In genomic region chr12:120928864-120929652, GRCh38 we compare ENCODE assay signal across 14 cellular contexts. TPM values are rescaled to one million over a fixed set of nuclear protein-coding genes. Genes with fewer than 3 reads are reported as not detected.
DNase-seq lines count a peak whose midpoint lies in the region; ATAC-seq, FAIRE-seq and TF ChIP-seq lines count a peak whose summit lies in the region.
"Had no signal": no experiment of that assay in that cellular context is flagged by ENCODE, and none has a peak within 500 bp of the region (broad histone marks: within the 10 kb centered on the region; RNA-seq: fewer than 3 reads in every experiment).

No MANE protein-coding gene starts in this region.

- H3K9me1 ChIP-seq in keratinocyte (ENCODE audit: control insufficient read depth, extremely low read depth, insufficient read depth, low read length) = no peaks in the 10 kb centered on the region

- H3K4me3 Mint-ChIP-seq in activated CD8-positive, alpha-beta T cell treated with anti-CD3 and anti-CD28 coated beads for 36 hours = no peak overlapping the region
- H3K4me3 Mint-ChIP-seq in stimulated activated effector memory CD8-positive, alpha-beta T cell treated with anti-CD3 and anti-CD28 coated beads, Interleukin-12 subunit alpha, Interleukin-12 subunit beta, amount 100 ng/mL, for 72 hours = no peak overlapping the region

- H3K27me3 Mint-ChIP-seq in activated CD8-positive, alpha-beta T cell treated with anti-CD3 and anti-CD28 coated beads for 36 hours = no peaks in the 10 kb centered on the region

- intact Hi-C loops in activated CD8-positive, alpha-beta T cell treated with anti-CD3 and anti-CD28 coated beads for 36 hours (cut with micrococcal nuclease) = no loop called here

- H3K4me1 ChIP-seq in keratinocyte (ENCODE audit: control insufficient read depth, extremely low read depth, insufficient read depth, low read length) = peaks cover 24% of the 10 kb centered on the region

- dilution Hi-C loops in keratinocyte (cut with MboI; ENCODE audit: extremely low pct_ligation_motif_present, low sequenced_read_pairs) = no loop called here

- no peaks in the 10 kb centered on the region for H3K36me3 Mint-ChIP-seq in activated CD8-positive, alpha-beta T cell treated with anti-CD3 and anti-CD28 coated beads for 36 hours (ENCODE audit: low read depth)
- no peaks in the 10 kb centered on the region for H3K36me3 Mint-ChIP-seq in stimulated activated effector memory CD8-positive, alpha-beta T cell treated with anti-CD3 and anti-CD28 coated beads, Interleukin-12 subunit alpha, Interleukin-12 subunit beta, amount 100 ng/mL, for 72 hours

- no peaks in the 10 kb centered on the region for H3K9me3 ChIP-seq in keratinocyte (ENCODE audit: control insufficient read depth, low read depth, low read length)

- H2AFZ ChIP-seq in keratinocyte (ENCODE audit: control insufficient read depth, low read length) = peak overlapping the region; percentile 95

- H3K4me1 Mint-ChIP-seq in activated CD8-positive, alpha-beta T cell treated with anti-CD3 and anti-CD28 coated beads for 36 hours (ENCODE audit: low read depth) = no peaks in the 10 kb centered on the region
- peaks cover 6% of the 10 kb centered on the region for H3K4me1 Mint-ChIP-seq in stimulated activated effector memory CD8-positive, alpha-beta T cell treated with anti-CD3 and anti-CD28 coated beads, Interleukin-12 subunit alpha, Interleukin-12 subunit beta, amount 100 ng/mL, for 72 hours

- peak overlapping the region; percentile 85 for H3K4me2 ChIP-seq in keratinocyte (ENCODE audit: control insufficient read depth, extremely low read depth, insufficient read depth, low read depth, low read length)

- TF ChIP-seq CTCF in activated CD8-positive, alpha-beta T cell treated with anti-CD3 and anti-CD28 coated beads for 36 hours (IDR thresholded peaks at IDR 0.05) = no peak
- TF ChIP-seq CTCF in keratinocyte (optimal IDR thresholded peaks at IDR 0.05 in 1 of 3, IDR thresholded peaks at IDR 0.05 in 1 of 3, conservative IDR thresholded peaks at IDR 0.05 in 1 of 3; ENCODE audit: extremely low read depth in 1 of 3, insufficient read depth in 2 of 3, low read length in 3 of 3) = no peak

- DNase-seq in NCI-H748 (lab: John Stamatoyannopoulos, UW; ENCODE audit: unreplicated experiment) (peak; percentile 75), NCI-H748 treated with DMSO at 0.1 percent for 48 hours (lab: John Stamatoyannopoulos, UW) (no peak), keratinocyte (ENCODE audit: low read depth, low spot score) (peak; percentile 56), NCI-H1694 treated with DMSO at 0.1 percent for 48 hours (lab: John Stamatoyannopoulos, UW) (no peak)
- DNase-seq in activated CD8-positive, alpha-beta T cell treated with anti-CD3 and anti-CD28 coated beads for 36 hours = no peak
- no peak for DNase-seq in stimulated activated effector memory CD8-positive, alpha-beta T cell treated with anti-CD3 and anti-CD28 coated beads, Interleukin-12 subunit alpha, Interleukin-12 subunit beta, amount 100 ng/mL, for 72 hours (ENCODE audit: low spot score in 2 of 2)
- DNase-seq: ACHN; NCI-H226; stimulated activated CD4-positive, alpha-beta T cell treated with anti-CD3 and anti-CD28 coated beads, Interleukin-12 subunit alpha, Interleukin-12 subunit beta, amount 100 ng/mL, for 4 hours had no signal

- H3K9me3 Mint-ChIP-seq in activated CD8-positive, alpha-beta T cell treated with anti-CD3 and anti-CD28 coated beads for 36 hours = no peaks in the 10 kb centered on the region
- H3K9me3 Mint-ChIP-seq in stimulated activated effector memory CD8-positive, alpha-beta T cell treated with anti-CD3 and anti-CD28 coated beads, Interleukin-12 subunit alpha, Interleukin-12 subunit beta, amount 100 ng/mL, for 72 hours = no peaks in the 10 kb centered on the region

- peak overlapping the region; percentile 78 for H3K27ac ChIP-seq in keratinocyte (ENCODE audit: control insufficient read depth, insufficient read depth, low read length)
- H3K27ac ChIP-seq: coronary artery, SK-N-MC had no signal

- POLR2A ChIA-PET in activated CD8-positive, alpha-beta T cell treated with anti-CD3 and anti-CD28 coated beads for 36 hours (lab: Charles Lee) = no interaction called here

- H4K20me1 ChIP-seq in keratinocyte (ENCODE audit: control insufficient read depth, extremely low read depth, insufficient read depth, low read length) = no peaks in the 10 kb centered on the region

- H3K27me3 ChIP-seq in keratinocyte (ENCODE audit: control insufficient read depth, extremely low read depth, insufficient read depth, low read length) = no peaks in the 10 kb centered on the region

- H3K4me3 ChIP-seq in keratinocyte (ENCODE audit: control insufficient read depth in 2 of 3, extremely low read depth in 1 of 3, insufficient read depth in 2 of 3, low read depth in 1 of 3, low read length in 3 of 3) = peak overlapping the region in 2 of 3 experiments; percentile 38 to 43
- H3K4me3 ChIP-seq: coronary artery, SK-N-MC had no signal

- H3K27ac Mint-ChIP-seq in activated CD8-positive, alpha-beta T cell treated with anti-CD3 and anti-CD28 coated beads for 36 hours = no peak overlapping the region
- H3K27ac Mint-ChIP-seq in stimulated activated effector memory CD8-positive, alpha-beta T cell treated with anti-CD3 and anti-CD28 coated beads, Interleukin-12 subunit alpha, Interleukin-12 subunit beta, amount 100 ng/mL, for 72 hours = no peak overlapping the region

- CTCF ChIA-PET in activated CD8-positive, alpha-beta T cell treated with anti-CD3 and anti-CD28 coated beads for 36 hours (lab: Charles Lee) = no interaction called here

- H3K9ac ChIP-seq in keratinocyte (ENCODE audit: control insufficient read depth, extremely low read depth, insufficient read depth, low read length) = peak overlapping the region; percentile 74

- H3K36me3 ChIP-seq in keratinocyte (ENCODE audit: control insufficient read depth in 2 of 2, extremely low read depth in 1 of 2, insufficient read depth in 2 of 2, low read length in 2 of 2) = no peaks in the 10 kb centered on the region

- no peaks in the 10 kb centered on the region for H3K79me2 ChIP-seq in keratinocyte (ENCODE audit: control insufficient read depth, insufficient read depth, low read length)

- FAIRE-seq in keratinocyte (lab: Jason Lieb, UNC) = peak; percentile 84

- peak; percentile 30 for ATAC-seq in activated CD8-positive, alpha-beta T cell treated with anti-CD3 and anti-CD28 coated beads for 36 hours
- peak; percentile 26 for ATAC-seq in stimulated activated effector memory CD8-positive, alpha-beta T cell treated with anti-CD3 and anti-CD28 coated beads, Interleukin-12 subunit alpha, Interleukin-12 subunit beta, amount 100 ng/mL, for 72 hours
- ATAC-seq in GM21717 (IDR thresholded peaks at IDR 0.05; ENCODE audit: unreplicated experiment) (no peak), GM18511 (IDR thresholded peaks at IDR 0.05; ENCODE audit: unreplicated experiment) (no peak)

RNA-seq across cellular contexts. Expression of gene SPPL3, which starts 24.9 kb away (rescaled TPM):
- 10 to 100 TPM; 19.8 to 20.8 TPM for total RNA-seq in activated CD8-positive, alpha-beta T cell treated with anti-CD3 and anti-CD28 coated beads for 36 hours
- 28.3 to 36.9 TPM (median 30.5 TPM) in 3 replicates for polyA plus RNA-seq in keratinocyte
- 12.7 TPM for polyA plus RNA-seq in keratinocyte (2011; ENCODE audit: low read depth)
- polyA plus RNA-seq in keratinocyte (2011; cell fraction: cytosol; rRNA removed) = 30.0 and 51.7 TPM in 2 replicates
- 60.4 and 61.9 TPM in 2 replicates for polyA plus RNA-seq in keratinocyte (2011; cell fraction: nucleus; rRNA removed)
- 25.5 and 34.8 TPM in 2 replicates for polyA plus RNA-seq in keratinocyte (2012; ENCODE audit: low replicate concordance)
- polyA minus RNA-seq in keratinocyte = 46.7 to 153 TPM (median 85.2 TPM) in 3 replicates
- polyA minus RNA-seq in keratinocyte (2011; cell fraction: cytosol; rRNA and poly(A)+ RNA removed) = 23.8 TPM
- 38.6 and 61.0 TPM in 2 replicates for polyA minus RNA-seq in keratinocyte (2011; cell fraction: nucleus; rRNA and poly(A)+ RNA removed)

RNA-seq across cellular contexts. Expression of gene HNF1A, which starts 49.3 kb away (rescaled TPM):
- not detected for total RNA-seq in activated CD8-positive, alpha-beta T cell treated with anti-CD3 and anti-CD28 coated beads for 36 hours
- not detected in 3 replicates for polyA plus RNA-seq in keratinocyte
- polyA plus RNA-seq in keratinocyte (2011; ENCODE audit: low read depth) = not detected
- polyA plus RNA-seq in keratinocyte (2011; cell fraction: cytosol; rRNA removed) = not detected in 2 replicates
- not detected in 2 replicates for polyA plus RNA-seq in keratinocyte (2011; cell fraction: nucleus; rRNA removed)
- polyA plus RNA-seq in keratinocyte (2012; ENCODE audit: low replicate concordance) = not detected in 2 replicates
- polyA minus RNA-seq in keratinocyte = not detected in 3 replicates
- not detected for polyA minus RNA-seq in keratinocyte (2011; cell fraction: cytosol; rRNA and poly(A)+ RNA removed)
- polyA minus RNA-seq in keratinocyte (2011; cell fraction: nucleus; rRNA and poly(A)+ RNA removed) = not detected in 2 replicates
- total RNA-seq: glomerular endothelial cell had no signal

Comparison
In these comparisons a context has a peak if more than half of its experiments do, and no peak if none do; other contexts are left out.
1. DNase-seq: peak in NCI-H748 (single experiment) and keratinocyte (single experiment); none in NCI-H748 treated with DMSO at 0.1 percent for 48 hours (single experiment), activated CD8-positive, alpha-beta T cell treated with anti-CD3 and anti-CD28 coated beads for 36 hours (single experiment), stimulated activated effector memory CD8-positive, alpha-beta T cell treated with anti-CD3 and anti-CD28 coated beads, Interleukin-12 subunit alpha, Interleukin-12 subunit beta, amount 100 ng/mL, for 72 hours (0 of 2) and NCI-H1694 treated with DMSO at 0.1 percent for 48 hours (single experiment).
2. ATAC-seq: peak in activated CD8-positive, alpha-beta T cell treated with anti-CD3 and anti-CD28 coated beads for 36 hours (single experiment) and stimulated activated effector memory CD8-positive, alpha-beta T cell treated with anti-CD3 and anti-CD28 coated beads, Interleukin-12 subunit alpha, Interleukin-12 subunit beta, amount 100 ng/mL, for 72 hours (single experiment); none in GM21717 (single experiment) and GM18511 (single experiment).